Comparison of ENCODE assay signal across 10 cellular contexts in the genomic region with DNA sequence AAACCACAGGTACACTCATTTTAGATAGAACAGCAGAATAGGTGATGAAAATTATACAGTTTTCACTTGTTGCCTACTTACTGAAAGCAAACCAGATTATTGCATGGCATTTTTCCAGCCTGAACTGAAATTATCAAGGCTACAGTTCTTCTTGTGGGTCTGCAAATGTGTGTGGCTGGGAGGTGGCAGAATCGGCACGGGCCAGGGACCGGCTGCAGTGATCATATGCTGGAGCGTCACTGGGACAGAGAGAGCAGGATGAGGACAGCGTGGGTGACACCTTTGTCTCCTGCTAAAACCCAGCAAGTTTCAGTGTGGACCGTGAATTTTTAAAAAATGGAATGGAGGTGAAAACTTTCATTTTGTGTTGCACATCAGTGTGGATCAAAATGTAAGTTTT.
"Had no signal": no experiment of that assay in that cellular context is flagged by ENCODE, and none has a peak within 500 bp of the region (broad histone marks: within the 10 kb centered on the region; RNA-seq: fewer than 3 reads in every experiment).

No MANE protein-coding gene starts in this region.

- H3K27ac ChIP-seq: GM23248, HL-60 had no signal

- H3K4me1 Mint-ChIP-seq: IgD-negative memory B cell had no signal

- H3K27ac Mint-ChIP-seq: HFFc6, IgD-negative memory B cell had no signal

- ATAC-seq: HepG2 had no signal

- H3K9me3 Mint-ChIP-seq: H9, HFFc6, IgD-negative memory B cell had no signal

- FAIRE-seq: H54, HepG2 had no signal

- H3K4me3 Mint-ChIP-seq: H9, HFFc6, IgD-negative memory B cell had no signal

- DNase-seq: GM23248, GOT3, H9, HCEC 1CT, HFFc6, KBM-7 had no signal

- H3K4me3 ChIP-seq: GM23248 had no signal

- H3K27me3 Mint-ChIP-seq: IgD-negative memory B cell had no signal
